ENCODE assay signal across 3 cellular contexts in the genomic region with DNA sequence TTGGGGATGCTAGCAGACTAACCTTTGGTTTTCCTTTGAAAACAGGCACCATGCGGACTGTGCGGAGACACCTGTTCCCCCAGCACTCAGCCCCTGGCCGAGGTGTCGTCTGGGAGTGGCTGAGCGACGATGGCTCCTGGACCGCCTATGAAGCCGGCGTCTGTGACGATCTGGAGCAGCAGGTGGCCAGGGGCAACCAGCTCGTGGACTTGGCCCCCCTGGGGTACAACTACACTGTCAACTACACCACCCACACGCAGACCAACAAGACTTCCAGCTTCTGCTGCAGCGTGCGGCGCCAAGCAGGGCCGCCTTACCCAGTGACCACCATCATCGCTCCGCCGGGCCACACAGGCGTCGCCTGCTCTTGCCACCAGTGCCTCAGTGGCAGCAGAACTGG. TPM values are rescaled to one million over a fixed set of nuclear protein-coding genes. Genes with fewer than 3 reads are reported as not detected.
"Had no signal": no experiment of that assay in that cellular context is flagged by ENCODE, and none has a peak within 500 bp of the region (broad histone marks: within the 10 kb centered on the region; RNA-seq: fewer than 3 reads in every experiment).

No MANE protein-coding gene starts in this region.

RNA-seq across cellular contexts. Expression of a gene that starts 51.6 kb away (rescaled TPM):
- total RNA-seq: LHCN-M2, M059J, MCF 10A had no signal
